Comparison of ENCODE assay signal across 19 cellular contexts in the genomic region with DNA sequence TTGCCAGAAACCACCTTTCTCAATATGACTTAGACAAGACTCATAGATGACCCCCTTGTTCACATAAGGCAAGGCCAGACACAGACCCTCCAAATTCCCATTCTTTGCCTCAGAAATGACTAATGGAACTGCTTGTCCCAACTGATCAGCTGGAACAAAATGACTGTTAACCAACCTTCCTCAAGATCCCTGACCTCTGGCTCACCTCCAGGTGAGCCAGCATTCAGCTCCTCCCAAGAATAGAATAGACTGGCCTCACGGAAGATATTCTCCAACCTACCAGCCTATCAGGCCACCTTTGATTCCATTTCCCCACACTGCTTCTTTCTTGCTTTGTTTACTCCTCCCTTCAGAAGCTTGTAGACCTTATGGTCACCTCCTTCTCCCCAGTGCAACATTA.
DNase-seq lines count a peak whose midpoint lies in the region; ATAC-seq, FAIRE-seq and TF ChIP-seq lines count a peak whose summit lies in the region.
"Had no signal": no experiment of that assay in that cellular context is flagged by ENCODE, and none has a peak within 500 bp of the region (broad histone marks: within the 10 kb centered on the region; RNA-seq: fewer than 3 reads in every experiment).

No MANE protein-coding gene starts in this region.

- POLR2A ChIA-PET in WTC11 (lab: Charles Lee), result no interaction called here

- 46 to 87% (median 72%) methylated on average over 1 of the region's 1 CpG for WGBS in small intestine, 3 donors

- H3K36me3 ChIP-seq in osteoblast (ENCODE audit: insufficient read depth, low read length) (no peaks in the 10 kb centered on the region), small intestine (ENCODE audit: control insufficient read depth in 2 of 2, insufficient read depth in 2 of 2, low read length in 2 of 2) (no peaks in the 10 kb centered on the region)
- H3K36me3 ChIP-seq: HAP-1 had no signal

- CTCF ChIA-PET in WTC11 (lab: Charles Lee), result no interaction called here

- no peaks in the 10 kb centered on the region for H4K20me1 ChIP-seq in osteoblast (ENCODE audit: insufficient read depth, low read length)

- H3K4me1 Mint-ChIP-seq in WTC11, result peaks cover 33% of the 10 kb centered on the region
- H3K4me1 Mint-ChIP-seq: B cell, CD14-positive monocyte, IgD-negative memory B cell had no signal

- H3K4me3 Mint-ChIP-seq in WTC11, result no peak overlapping the region
- H3K4me3 Mint-ChIP-seq: B cell, CD14-positive monocyte, IgD-negative memory B cell had no signal

- H2AFZ ChIP-seq in osteoblast (ENCODE audit: low read length), result no peak overlapping the region
- H2AFZ ChIP-seq: GM23248 had no signal

- no peak for TF ChIP-seq CTCF in WTC11 (IDR thresholded peaks at IDR 0.05)
- TF ChIP-seq CTCF in fibroblast of mammary gland (conservative IDR thresholded peaks at IDR 0.05; ENCODE audit: control insufficient read depth, insufficient read depth, low read depth, low read length), result no peak
- no peak for TF ChIP-seq CTCF in osteoblast (IDR thresholded peaks at IDR 0.05; ENCODE audit: extremely low read depth, low read depth, low read length)

- H3K79me2 ChIP-seq in osteoblast (ENCODE audit: insufficient read depth, low read length), result no peaks in the 10 kb centered on the region

- H3K27ac ChIP-seq in osteoblast (ENCODE audit: low read depth, low read length) (no peak overlapping the region), small intestine (ENCODE audit: low read depth in 1 of 2, low read length in 1 of 2) (no peak overlapping the region)
- H3K27ac ChIP-seq: A549, GM23248 had no signal

- H3K4me3 ChIP-seq in fibroblast of mammary gland (ENCODE audit: control insufficient read depth, low read depth, low read length), result no peak overlapping the region
- H3K4me3 ChIP-seq in osteoblast (ENCODE audit: insufficient read depth, low read length), result no peak overlapping the region
- no peak overlapping the region for H3K4me3 ChIP-seq in small intestine (ENCODE audit: low read depth in 1 of 2, low read length in 2 of 2)
- H3K4me3 ChIP-seq: A549, GM23248, HAP-1 had no signal

- H3K4me1 ChIP-seq in osteoblast (ENCODE audit: insufficient read depth, low read length) (no peaks in the 10 kb centered on the region), small intestine (ENCODE audit: control insufficient read depth in 2 of 2, insufficient read depth in 1 of 2, low read depth in 1 of 2, low read length in 1 of 2) (no peaks in the 10 kb centered on the region)
- H3K4me1 ChIP-seq: A549 had no signal

- H3K9me3 Mint-ChIP-seq in WTC11, result no peaks in the 10 kb centered on the region
- H3K9me3 Mint-ChIP-seq: IgD-negative memory B cell had no signal

- ATAC-seq in WTC11, result no peak
- ATAC-seq: A549 had no signal

- no peak for FAIRE-seq in small intestine (lab: Jason Lieb, UNC)
- FAIRE-seq: A549, RCC 7860 had no signal

- H3K4me2 ChIP-seq in osteoblast (ENCODE audit: insufficient read depth, low read length), result no peak overlapping the region
- H3K4me2 ChIP-seq: A549 had no signal

- H3K36me3 Mint-ChIP-seq in WTC11, result 0 out of 2 replicates have a peak, but pooled peaks cover 2% of the 10 kb centered on the region
- H3K36me3 Mint-ChIP-seq: CD14-positive monocyte, IgD-negative memory B cell had no signal

- peak overlapping the region; percentile 38 for H3K27ac Mint-ChIP-seq in WTC11
- H3K27ac Mint-ChIP-seq: B cell, CD14-positive monocyte, IgD-negative memory B cell had no signal

- no peaks in the 10 kb centered on the region for H3K9me3 ChIP-seq in osteoblast (ENCODE audit: low read depth, low read length)
- H3K9me3 ChIP-seq in small intestine (ENCODE audit: control insufficient read depth, low read depth), result no peaks in the 10 kb centered on the region
- H3K9me3 ChIP-seq: A549, HAP-1 had no signal

- H3K27me3 Mint-ChIP-seq in WTC11 (ENCODE audit: low read depth), result no peaks in the 10 kb centered on the region
- H3K27me3 Mint-ChIP-seq: B cell, IgD-negative memory B cell had no signal

- DNase-seq in HT-29 (ENCODE audit: low spot score), result peak; percentile 33
- DNase-seq in WTC11 (ENCODE audit: low spot score), result no peak
- DNase-seq in fibroblast of mammary gland (ENCODE audit: low read depth), result peak; percentile 30
- DNase-seq in osteoblast (ENCODE audit: insufficient read length, low spot score, missing footprints), result peak; percentile 2
- no peak for DNase-seq in small intestine
- DNase-seq in NCI-H2081 (lab: John Stamatoyannopoulos, UW), result no peak
- no peak for DNase-seq in hepatic stellate cell (ENCODE audit: low spot score)
- DNase-seq: DMS79, GM23248, NCI-H1694, NCI-H446, NCI-H526, Right ventricle myocardium superior had no signal

- no peaks in the 10 kb centered on the region for H3K27me3 ChIP-seq in osteoblast (ENCODE audit: insufficient read depth, low read length)
- H3K27me3 ChIP-seq in small intestine (ENCODE audit: control insufficient read depth in 2 of 2, insufficient read depth in 2 of 2, low read length in 2 of 2), result no peaks in the 10 kb centered on the region

TF ChIP-seq in WTC11, 78 proteins besides CTCF, POLR2A, EP300 and RAD21:
- TF ChIP-seq ELF4 (CRISPR knock-in tag; IDR thresholded peaks at IDR 0.05; ENCODE audit: low read depth), result no peak
- TF ChIP-seq, protein P1, sequence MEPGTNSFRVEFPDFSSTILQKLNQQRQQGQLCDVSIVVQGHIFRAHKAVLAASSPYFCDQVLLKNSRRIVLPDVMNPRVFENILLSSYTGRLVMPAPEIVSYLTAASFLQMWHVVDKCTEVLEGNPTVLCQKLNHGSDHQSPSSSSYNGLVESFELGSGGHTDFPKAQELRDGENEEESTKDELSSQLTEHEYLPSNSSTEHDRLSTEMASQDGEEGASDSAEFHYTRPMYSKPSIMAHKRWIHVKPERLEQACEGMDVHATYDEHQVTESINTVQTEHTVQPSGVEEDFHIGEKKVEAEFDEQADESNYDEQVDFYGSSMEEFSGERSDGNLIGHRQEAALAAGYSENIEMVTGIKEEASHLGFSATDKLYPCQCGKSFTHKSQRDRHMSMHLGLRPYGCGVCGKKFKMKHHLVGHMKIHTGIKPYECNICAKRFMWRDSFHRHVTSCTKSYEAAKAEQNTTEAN (CRISPR knock-in tag; IDR thresholded peaks at IDR 0.05), result no peak
- TF ChIP-seq TEAD4 (CRISPR knock-in tag; IDR thresholded peaks at IDR 0.05), result no peak
- TF ChIP-seq, protein P2, sequence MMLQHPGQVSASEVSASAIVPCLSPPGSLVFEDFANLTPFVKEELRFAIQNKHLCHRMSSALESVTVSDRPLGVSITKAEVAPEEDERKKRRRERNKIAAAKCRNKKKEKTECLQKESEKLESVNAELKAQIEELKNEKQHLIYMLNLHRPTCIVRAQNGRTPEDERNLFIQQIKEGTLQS (CRISPR knock-in tag; conservative IDR thresholded peaks at IDR 0.05), result no peak
- TF ChIP-seq, protein P3, sequence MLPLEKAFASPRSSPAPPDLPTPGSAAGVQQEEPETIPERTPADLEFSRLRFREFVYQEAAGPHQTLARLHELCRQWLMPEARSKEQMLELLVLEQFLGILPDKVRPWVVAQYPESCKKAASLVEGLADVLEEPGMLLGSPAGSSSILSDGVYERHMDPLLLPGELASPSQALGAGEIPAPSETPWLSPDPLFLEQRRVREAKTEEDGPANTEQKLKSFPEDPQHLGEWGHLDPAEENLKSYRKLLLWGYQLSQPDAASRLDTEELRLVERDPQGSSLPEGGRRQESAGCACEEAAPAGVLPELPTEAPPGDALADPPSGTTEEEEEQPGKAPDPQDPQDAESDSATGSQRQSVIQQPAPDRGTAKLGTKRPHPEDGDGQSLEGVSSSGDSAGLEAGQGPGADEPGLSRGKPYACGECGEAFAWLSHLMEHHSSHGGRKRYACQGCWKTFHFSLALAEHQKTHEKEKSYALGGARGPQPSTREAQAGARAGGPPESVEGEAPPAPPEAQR (CRISPR knock-in tag; IDR thresholded peaks at IDR 0.05), result no peak

Comparison
In these comparisons a context has a peak if more than half of its experiments do, and no peak if none do; other contexts are left out.
1. DNase-seq: peak in HT-29 (single experiment), fibroblast of mammary gland (single experiment) and osteoblast (single experiment); none in WTC11 (single experiment), small intestine (single experiment), NCI-H2081 (0 of 2) and hepatic stellate cell (single experiment).